ENCODE assay signal across 21 cellular contexts in genomic region chr18:22136395-22136794, GRCh38. TPM values are rescaled to one million over a fixed set of nuclear protein-coding genes. Genes with fewer than 3 reads are reported as not detected.
DNase-seq lines count a peak whose midpoint lies in the region; ATAC-seq, FAIRE-seq and TF ChIP-seq lines count a peak whose summit lies in the region.
"Had no signal": no experiment of that assay in that cellular context is flagged by ENCODE, and none has a peak within 500 bp of the region (broad histone marks: within the 10 kb centered on the region; RNA-seq: fewer than 3 reads in every experiment).

No MANE protein-coding gene starts in this region.

- TF ChIP-seq EP300 in HepG2 (IDR thresholded peaks at IDR 0.05; ENCODE audit: low read depth in 2 of 2, low read length in 2 of 2) (no peak), HepG2 (CRISPR knock-in tag; IDR thresholded peaks at IDR 0.05; ENCODE audit: borderline replicate concordance) (no peak)

- H3K4me1 ChIP-seq in endothelial cell of umbilical vein (ENCODE audit: control insufficient read depth, extremely low read depth, insufficient read depth, low read length) (no peaks in the 10 kb centered on the region), HepG2 (ENCODE audit: insufficient read depth, low read length) (no peaks in the 10 kb centered on the region)
- H3K4me1 ChIP-seq: right lobe of liver, testis had no signal

- no peaks in the 10 kb centered on the region for H4K20me1 ChIP-seq in endothelial cell of umbilical vein (replicated peaks; ENCODE audit: control insufficient read depth, extremely low read depth, insufficient read depth, low read length)
- H4K20me1 ChIP-seq in HepG2 (ENCODE audit: insufficient read depth, low read length), result no peaks in the 10 kb centered on the region

- H3K4me2 ChIP-seq in endothelial cell of umbilical vein (ENCODE audit: insufficient read depth, low read length), result no peak overlapping the region
- H3K4me2 ChIP-seq in HepG2 (ENCODE audit: low read depth, low read length), result no peak overlapping the region

- POLR2A ChIA-PET in endothelial cell of umbilical vein (lab: Charles Lee) (no interaction called here), HepG2 (lab: Yijun Ruan, JAX) (no interaction called here)

- DNase-seq in HCEC 1CT, result peak; percentile 24
- peak; percentile 32 for DNase-seq in NCI-H460 (ENCODE audit: extremely low read depth, low read depth)
- DNase-seq in endothelial cell of umbilical vein (ENCODE audit: low read depth, low spot score), result peak; percentile 22
- peak; percentile 1 for DNase-seq in pulmonary artery endothelial cell (ENCODE audit: low read depth, low spot score)
- no peak for DNase-seq in effector CD8-positive, alpha-beta T cell (lab: John Stamatoyannopoulos, UW)
- no peak for DNase-seq in HepG2 (ENCODE audit: low spot score)
- DNase-seq: activated CD4-positive, alpha-beta T cell treated with anti-CD3 and anti-CD28 coated beads, Interleukin-2, amount 50 U/mL, for 1 hour; activated naive CD4-positive, alpha-beta T cell treated with anti-CD3 and anti-CD28 coated beads, Interleukin-2, amount 10 ng/mL, durations not matched to agents 7 days and 5 days; activated T-cell treated with anti-CD3 and anti-CD28 coated beads for 4 hours; DND-41; KG1; NCI-H1417 treated with DMSO at 0.1 percent for 48 hours; NCI-H446; right lobe of liver; stimulated activated CD4-positive, alpha-beta T cell treated with anti-CD3 and anti-CD28 coated beads, Interleukin-2, amount 100 ng/mL, for 48 hours; testis had no signal

- no peaks in the 10 kb centered on the region for H3K36me3 ChIP-seq in endothelial cell of umbilical vein (ENCODE audit: control insufficient read depth in 2 of 2, extremely low read depth in 1 of 2, insufficient read depth in 2 of 2, low read length in 2 of 2)
- H3K36me3 ChIP-seq in HepG2 (replicated peaks in 1 of 2; ENCODE audit: control insufficient read depth in 1 of 2, insufficient read depth in 2 of 2, low read length in 2 of 2), result no peaks in the 10 kb centered on the region
- H3K36me3 ChIP-seq: right lobe of liver had no signal

- in situ Hi-C loops in HepG2 (cut with HindIII; ENCODE audit: extremely low pct_ligation_motif_present, low pct_unique_long_range_greater_than_20kb), result no loop called here

- dilution Hi-C loops in endothelial cell of umbilical vein (cut with MboI; ENCODE audit: extremely low pct_ligation_motif_present, low sequenced_read_pairs), result no loop called here

- no peaks in the 10 kb centered on the region for H3K9me1 ChIP-seq in endothelial cell of umbilical vein (replicated peaks; ENCODE audit: control insufficient read depth, extremely low read depth, insufficient read depth, low read length)

- H3K9me3 ChIP-seq in endothelial cell of umbilical vein (replicated peaks; ENCODE audit: control insufficient read depth, insufficient read depth, low read length) (no peaks in the 10 kb centered on the region), HepG2 (ENCODE audit: low read length) (no peaks in the 10 kb centered on the region)
- H3K9me3 ChIP-seq: right lobe of liver, testis had no signal

- TF ChIP-seq POLR2A in endothelial cell of umbilical vein (IDR thresholded peaks at IDR 0.05; ENCODE audit: low read depth, low read length), result no peak
- no peak for TF ChIP-seq POLR2A in HepG2 (IDR thresholded peaks at IDR 0.05; ENCODE audit: insufficient read depth in 1 of 2, low read depth in 2 of 2, low read length in 2 of 2)

- H3K4me3 ChIP-seq in endothelial cell of umbilical vein (replicated peaks in 1 of 3; ENCODE audit: insufficient read depth in 1 of 3, low read depth in 1 of 3, low read length in 3 of 3) (no peak overlapping the region), HepG2 (replicated peaks in 1 of 3; ENCODE audit: insufficient read depth in 1 of 3, low read depth in 2 of 3, low read length in 3 of 3) (no peak overlapping the region)
- H3K4me3 ChIP-seq: right lobe of liver, SK-N-MC, testis had no signal

- no peak overlapping the region for H3K27ac ChIP-seq in endothelial cell of umbilical vein (ENCODE audit: insufficient read depth, low read depth, low read length)
- no peak overlapping the region for H3K27ac ChIP-seq in HepG2 (ENCODE audit: extremely low read length, insufficient read depth, low read length)
- H3K27ac ChIP-seq: right lobe of liver, SK-N-MC, testis had no signal

- no peaks in the 10 kb centered on the region for H3K79me2 ChIP-seq in endothelial cell of umbilical vein (ENCODE audit: control insufficient read depth, insufficient read depth, low read length)
- no peaks in the 10 kb centered on the region for H3K79me2 ChIP-seq in HepG2 (ENCODE audit: insufficient read depth, low read length)

- BruUV-seq in endothelial cell of umbilical vein (replicated peaks; lab: Mats Ljungman, UMichigan) (no TSS peak), HepG2 (replicated peaks; lab: Mats Ljungman, UMichigan) (no TSS peak)

- intact Hi-C loops in endothelial cell of umbilical vein (cut with micrococcal nuclease) (no loop called here), HepG2 (cut with micrococcal nuclease; ENCODE audit: unreplicated experiment) (no loop called here)

- 8% methylated on average over 4 of the region's 4 CpGs for whole genome bisulfite sequencing in HepG2 (ENCODE audit: low lambda C conversion rate)

- TF ChIP-seq CTCF in endothelial cell of umbilical vein (IDR thresholded peaks at IDR 0.05; ENCODE audit: extremely low read depth in 1 of 2, insufficient read depth in 1 of 2, low read depth in 1 of 2, low read length in 2 of 2), result no peak
- no peak for TF ChIP-seq CTCF in HepG2 (CRISPR knock-in tag; IDR thresholded peaks at IDR 0.05)

- ATAC-seq in GM18907 (IDR thresholded peaks at IDR 0.05; ENCODE audit: unreplicated experiment) (no peak), HepG2 (no peak)
- ATAC-seq: right lobe of liver had no signal

- no peak overlapping the region for H3K9ac ChIP-seq in endothelial cell of umbilical vein (replicated peaks; ENCODE audit: extremely low read depth, insufficient read depth, low read length)
- no peak overlapping the region for H3K9ac ChIP-seq in HepG2 (ENCODE audit: insufficient read depth, low read depth, low read length)

- TF ChIP-seq RAD21 in HepG2 (CRISPR knock-in tag; IDR thresholded peaks at IDR 0.05), result no peak

- H3K27me3 ChIP-seq in endothelial cell of umbilical vein (ENCODE audit: control insufficient read depth in 2 of 2, insufficient read depth in 2 of 2, low read length in 2 of 2) (peaks cover 0 to 4% of the 10 kb centered on the region in 2 experiments), HepG2 (ENCODE audit: control insufficient read depth in 1 of 2, insufficient read depth in 2 of 2, low read length in 2 of 2) (no peaks in the 10 kb centered on the region)
- H3K27me3 ChIP-seq: right lobe of liver, testis had no signal

- CTCF ChIA-PET in endothelial cell of umbilical vein (lab: Charles Lee) (interaction anchor here (1.1 kb wide), 1 partner anchor 14 kb away, joined by 3 read pairs; no protein-coding TSS in a partner anchor), HepG2 (lab: Yijun Ruan, JAX; ENCODE audit: low intra/inter-chr PET ratio, low total read pairs) (no interaction called here)

- FAIRE-seq in endothelial cell of umbilical vein (lab: Jason Lieb, UNC) (peak; percentile 67), HepG2 (lab: Jason Lieb, UNC) (no peak)
- FAIRE-seq: H1 had no signal

- no peak overlapping the region for H2AFZ ChIP-seq in endothelial cell of umbilical vein (ENCODE audit: low read depth, low read length)
- H2AFZ ChIP-seq in HepG2 (ENCODE audit: low read length), result no peak overlapping the region

TF ChIP-seq in HepG2, 621 proteins besides CTCF, POLR2A, EP300 and RAD21:
- TF ChIP-seq REPIN1 (CRISPR knock-in tag; IDR thresholded peaks at IDR 0.05; ENCODE audit: borderline replicate concordance, low read depth), result no peak
- no peak for TF ChIP-seq NBN (conservative IDR thresholded peaks at IDR 0.05)

RNA-seq across cellular contexts. Expression of gene GATA6, which starts 33.0 kb away (rescaled TPM):
- total RNA-seq in NCI-H460 (2014; rRNA removed; shearing (Covaris generic)), result 1.0 and 1.8 TPM in 2 replicates
- polyA plus RNA-seq in NCI-H460 (2014; cell fraction: nucleus; rRNA removed), result 0.75 and 0.89 TPM in 2 replicates
- total RNA-seq in endothelial cell of umbilical vein (14.6 and 14.9 TPM in 2 replicates), pulmonary artery endothelial cell (10.5 and 11.9 TPM in 2 replicates), HepG2 (2016; rRNA removed; fragmentation: Illumina TruSeq; extraction: Trizol) (2.9 and 3.2 TPM in 2 replicates)
- polyA plus RNA-seq in endothelial cell of umbilical vein (3.9 and 4.1 TPM in 2 replicates), HepG2 (2011; rRNA removed) (0.84 and 0.95 TPM in 2 replicates)
- 3.5 and 3.7 TPM in 2 replicates for polyA plus RNA-seq in endothelial cell of umbilical vein (2011; cell fraction: cytosol; rRNA removed)
- 7.1 and 10.1 TPM in 2 replicates for polyA plus RNA-seq in endothelial cell of umbilical vein (2011; cell fraction: nucleus; rRNA removed)
- polyA plus RNA-seq in endothelial cell of umbilical vein (2012), result 5.8 and 7.2 TPM in 2 replicates
- polyA minus RNA-seq in endothelial cell of umbilical vein, result 2.7 and 3.8 TPM in 2 replicates
- 5.7 TPM for polyA minus RNA-seq in endothelial cell of umbilical vein (2011; cell fraction: cytosol; rRNA and poly(A)+ RNA removed)
- polyA minus RNA-seq in endothelial cell of umbilical vein (2011; cell fraction: nucleus; rRNA and poly(A)+ RNA removed), result 13.0 and 24.8 TPM in 2 replicates
- 0.53 and 0.71 TPM in 2 replicates for total RNA-seq in HepG2 (2016; cell fraction: cytosol; rRNA removed; fragmentation: Illumina TruSeq; extraction: Trizol; ENCODE audit: low read depth)
- total RNA-seq in HepG2 (2016; cell fraction: insoluble cytoplasmic fraction; rRNA removed; fragmentation: Illumina TruSeq; extraction: Trizol), result 2.5 and 3.4 TPM in 2 replicates
- 2.1 and 2.4 TPM in 2 replicates for total RNA-seq in HepG2 (2016; cell fraction: membrane; rRNA removed; fragmentation: Illumina TruSeq; extraction: Trizol)
- 2.9 and 3.3 TPM in 2 replicates for total RNA-seq in HepG2 (2016; cell fraction: nucleus; rRNA removed; fragmentation: Illumina TruSeq; extraction: Trizol)
- 0.38 and 0.39 TPM in 2 replicates for polyA plus RNA-seq in HepG2 (2011; cell fraction: cytosol; rRNA removed)
- 1.6 and 2.6 TPM in 2 replicates for polyA plus RNA-seq in HepG2 (2011; cell fraction: nucleus; rRNA removed)
- 0.52 and 0.87 TPM in 2 replicates for polyA plus RNA-seq in HepG2 (2012)
- 0.33 and 0.35 TPM in 2 replicates for polyA plus RNA-seq in HepG2 (2016; cell fraction: cytosol; fragmentation: Illumina TruSeq; extraction: Trizol; ENCODE audit: low read depth)
- polyA plus RNA-seq in HepG2 (2016; cell fraction: insoluble cytoplasmic fraction; fragmentation: Illumina TruSeq; extraction: Trizol; ENCODE audit: low read depth), result 3.6 and 4.5 TPM in 2 replicates
- polyA plus RNA-seq in HepG2 (2016; cell fraction: membrane; fragmentation: Illumina TruSeq; extraction: Trizol; ENCODE audit: low read depth), result 0.98 and 1.2 TPM in 2 replicates
- polyA plus RNA-seq in HepG2 (2016; cell fraction: nucleus; fragmentation: Illumina TruSeq; extraction: Trizol; ENCODE audit: insufficient read depth, low read depth), result 4.1 and 6.0 TPM in 2 replicates
- polyA minus RNA-seq in HepG2 (2011; rRNA and poly(A)+ RNA removed; ENCODE audit: low replicate concordance), result 1.2 and 1.3 TPM in 2 replicates
- polyA minus RNA-seq in HepG2 (2011; cell fraction: cytosol; rRNA and poly(A)+ RNA removed), result 0.89 and 1.1 TPM in 2 replicates
- polyA minus RNA-seq in HepG2 (2011; cell fraction: nucleus; rRNA and poly(A)+ RNA removed), result 2.0 and 3.2 TPM in 2 replicates
- total RNA-seq: neural crest cell, OCI-LY7 had no signal
- polyA plus RNA-seq: H1 had no signal

Comparison
In these comparisons a context has a peak if more than half of its experiments do, and no peak if none do; other contexts are left out.
1. DNase-seq: peak in HCEC 1CT (single experiment), NCI-H460 (single experiment), endothelial cell of umbilical vein (single experiment) and pulmonary artery endothelial cell (single experiment); none in effector CD8-positive, alpha-beta T cell (single experiment) and HepG2 (single experiment).